In the genomic region with DNA sequence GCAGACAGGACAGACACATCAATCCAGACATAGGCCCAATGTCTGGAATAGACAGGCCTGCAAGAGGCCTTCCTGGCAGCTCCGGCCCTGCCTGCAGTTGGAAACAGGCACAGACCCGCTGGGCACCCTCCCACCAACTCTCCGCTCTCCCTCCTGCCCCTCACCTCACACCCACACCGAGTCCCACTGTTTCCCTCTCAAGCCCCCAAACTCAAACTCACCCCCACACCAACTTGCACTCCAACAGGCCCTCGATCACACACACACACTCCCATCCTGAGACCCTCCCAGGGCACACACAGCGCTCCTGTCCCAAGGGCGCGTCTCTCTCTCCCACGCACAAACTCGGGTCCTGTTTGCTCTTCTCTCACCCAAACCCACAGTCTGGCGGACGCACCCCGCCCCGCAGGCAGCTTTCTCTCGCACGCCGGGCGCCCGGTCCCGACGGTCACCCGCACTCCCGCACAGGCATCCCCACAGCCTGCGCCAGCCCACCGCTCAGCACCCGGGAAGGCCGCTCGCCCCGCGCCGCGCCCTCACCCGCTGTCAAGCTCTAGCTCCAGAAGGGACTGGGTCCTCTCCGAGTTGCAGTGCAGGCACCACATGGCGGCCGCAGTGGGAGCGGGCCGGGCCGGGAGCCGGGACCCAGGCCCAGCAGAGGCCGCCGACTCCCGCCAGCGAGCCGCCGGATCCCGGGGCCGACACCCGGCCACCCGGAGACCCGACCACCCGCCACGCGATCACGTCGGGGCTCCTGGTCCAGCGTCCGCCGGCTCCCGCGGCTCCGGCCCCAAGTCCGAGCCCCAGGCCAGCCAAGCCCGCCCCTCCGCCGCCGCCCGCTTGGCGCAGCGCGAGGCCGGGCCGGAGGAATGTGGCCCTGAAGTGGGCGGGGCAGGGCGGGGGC, we compare ENCODE assay signal across 8 cellular contexts.
DNase-seq lines count a peak whose midpoint lies in the region; ATAC-seq and TF ChIP-seq lines count a peak whose summit lies in the region.

No MANE protein-coding gene starts in this region.

- H3K27ac ChIP-seq in CD4-positive, alpha-beta memory T cell (ENCODE audit: low read depth, low read length) = peak overlapping the region; percentile 8
- H3K27ac ChIP-seq in left lung = peak overlapping the region; percentile 59 to 67
- H3K27ac ChIP-seq in stomach smooth muscle (ENCODE audit: low read length) = peak overlapping the region; percentile 62

- H3K4me1 Mint-ChIP-seq in CD4-positive, alpha-beta memory T cell = peaks cover 52 to 90% (median 71%) of the 10 kb centered on the region in 4 donors
- H3K4me1 Mint-ChIP-seq in IgD-negative memory B cell (peaks cover 53 to 71% (median 56%) of the 10 kb centered on the region in 3 donors), brain (peaks cover 89% of the 10 kb centered on the region)

- peak overlapping the region in 6 of 7 donors; percentile 64 to 94 (median 85) for H3K27ac Mint-ChIP-seq in CD4-positive, alpha-beta memory T cell
- H3K27ac Mint-ChIP-seq in IgD-negative memory B cell = peak overlapping the region; percentile 23 to 59 (median 31)
- peak overlapping the region in 4 of 5 experiments; percentile 58 to 94 (median 86) for H3K27ac Mint-ChIP-seq in brain

- peaks cover 0 to 2% (median 0%) of the 10 kb centered on the region in 8 donors for H3K9me3 Mint-ChIP-seq in CD4-positive, alpha-beta memory T cell
- no peaks in the 10 kb centered on the region for H3K9me3 Mint-ChIP-seq in IgD-negative memory B cell
- H3K9me3 Mint-ChIP-seq in brain = peaks cover 0 to 6% (median 0%) of the 10 kb centered on the region in 5 experiments

- H3K27me3 ChIP-seq in CD4-positive, alpha-beta memory T cell (ENCODE audit: insufficient read depth, low read length) = no peaks in the 10 kb centered on the region
- peaks cover 0 to 5% of the 10 kb centered on the region in 2 donors for H3K27me3 ChIP-seq in left lung
- H3K27me3 ChIP-seq in stomach smooth muscle (ENCODE audit: control insufficient read depth in 1 of 2, insufficient read depth in 2 of 2, low read length in 2 of 2) = no peaks in the 10 kb centered on the region

- H3K4me3 ChIP-seq in CD4-positive, alpha-beta memory T cell (ENCODE audit: low read length in 2 of 2) = peak overlapping the region in 1 of 2 donors; percentile 39
- H3K4me3 ChIP-seq in left lung = peak overlapping the region; percentile 74 to 80
- H3K4me3 ChIP-seq in stomach smooth muscle (ENCODE audit: low read length in 2 of 2) = peak overlapping the region; percentile 94 to 95

- peak overlapping the region; percentile 39 to 86 for H3K9ac ChIP-seq in stomach smooth muscle (ENCODE audit: low read length in 2 of 2)

- H3K4me3 Mint-ChIP-seq in CD4-positive, alpha-beta memory T cell = peak overlapping the region; percentile 63 to 84 (median 80)
- H3K4me3 Mint-ChIP-seq in IgD-negative memory B cell = peak overlapping the region; percentile 68 to 88 (median 76)
- peak overlapping the region; percentile 84 to 96 (median 87) for H3K4me3 Mint-ChIP-seq in brain

- no peaks in the 10 kb centered on the region for H3K27me3 Mint-ChIP-seq in CD4-positive, alpha-beta memory T cell
- no peaks in the 10 kb centered on the region for H3K27me3 Mint-ChIP-seq in IgD-negative memory B cell
- H3K27me3 Mint-ChIP-seq in brain = no peaks in the 10 kb centered on the region

- H3K4me1 ChIP-seq in CD4-positive, alpha-beta memory T cell (ENCODE audit: insufficient read depth, low read length) = peaks cover 75% of the 10 kb centered on the region
- H3K4me1 ChIP-seq in left lung = peaks cover 33 to 65% of the 10 kb centered on the region in 2 donors
- H3K4me1 ChIP-seq in stomach smooth muscle (ENCODE audit: control insufficient read depth, insufficient read depth, low read length) = peaks cover 75% of the 10 kb centered on the region

- H3K36me3 ChIP-seq in CD4-positive, alpha-beta memory T cell (ENCODE audit: insufficient read depth, low read length) = peaks cover 9% of the 10 kb centered on the region
- peaks cover 0 to 4% of the 10 kb centered on the region in 2 donors for H3K36me3 ChIP-seq in left lung
- no peaks in the 10 kb centered on the region for H3K36me3 ChIP-seq in stomach smooth muscle (ENCODE audit: control insufficient read depth in 2 of 2, insufficient read depth in 2 of 2, low read length in 2 of 2)

- H3K9me3 ChIP-seq in CD4-positive, alpha-beta memory T cell (ENCODE audit: control insufficient read depth in 1 of 2, low read length in 2 of 2) = no peaks in the 10 kb centered on the region
- H3K9me3 ChIP-seq in left lung (no peaks in the 10 kb centered on the region), stomach smooth muscle (ENCODE audit: control insufficient read depth in 2 of 2, low read length in 2 of 2) (no peaks in the 10 kb centered on the region)

- no peak for DNase-seq in CD4-positive, alpha-beta memory T cell
- DNase-seq in left lung = no peak
- DNase-seq in cortex of kidney (lab: John Stamatoyannopoulos, UW) = no peak
- DNase-seq in NCI-H524 treated with DMSO at 0.1 percent for 48 hours (lab: John Stamatoyannopoulos, UW) = no peak

- TF ChIP-seq CTCF in brain (conservative IDR thresholded peaks at IDR 0.05) (no peak), left lung (IDR thresholded peaks at IDR 0.05) (no peak)

- intact Hi-C loops in CD4-positive, alpha-beta memory T cell (cut with micrococcal nuclease) = loop anchor here (1.0 to 10.0 kb wide), 5 partner anchors 27 to 513 kb away; partner anchors contain the start of genes HDAC11, RAF1 and RPL32
- intact Hi-C loops in left lung (cut with DNase I) = no loop called here

- H3K36me3 Mint-ChIP-seq in CD4-positive, alpha-beta memory T cell = peaks cover 0 to 36% of the 10 kb centered on the region in 2 donors
- H3K36me3 Mint-ChIP-seq in IgD-negative memory B cell = no peaks in the 10 kb centered on the region
- no peaks in the 10 kb centered on the region for H3K36me3 Mint-ChIP-seq in brain

- ATAC-seq in GM21576 (IDR thresholded peaks at IDR 0.05; ENCODE audit: unreplicated experiment) (peak; percentile 10), left lung (peak; percentile 9)

- CTCF ChIA-PET in CD4-positive, alpha-beta memory T cell (lab: Charles Lee; ENCODE audit: partially characterized antibody) = interaction anchor here (1.0 to 1.9 kb wide), 4 partner anchors 17 to 125 kb away, joined by 3 to 10 read pairs (median 6); no protein-coding TSS in a partner anchor

- POLR2A ChIA-PET in CD4-positive, alpha-beta memory T cell (lab: Charles Lee; ENCODE audit: partially characterized antibody) = interaction anchor here (0.9 to 2.3 kb wide), 5 partner anchors 12 to 47 kb away, joined by 3 to 11 read pairs (median 3); no protein-coding TSS in a partner anchor

Comparison
In these comparisons a context has a peak if more than half of its experiments do, and no peak if none do; other contexts are left out.
1. H3K27ac ChIP-seq: peak in every context shown above with its lines; median percentile 63 in left lung; 62 in stomach smooth muscle; 8 in CD4-positive, alpha-beta memory T cell.
2. H3K27ac Mint-ChIP-seq: peak in every context shown above with its lines; median percentile 86 in brain; 85 in CD4-positive, alpha-beta memory T cell; 31 in IgD-negative memory B cell.